Comparison of ENCODE assay signal across 8 cellular contexts in the genomic region with DNA sequence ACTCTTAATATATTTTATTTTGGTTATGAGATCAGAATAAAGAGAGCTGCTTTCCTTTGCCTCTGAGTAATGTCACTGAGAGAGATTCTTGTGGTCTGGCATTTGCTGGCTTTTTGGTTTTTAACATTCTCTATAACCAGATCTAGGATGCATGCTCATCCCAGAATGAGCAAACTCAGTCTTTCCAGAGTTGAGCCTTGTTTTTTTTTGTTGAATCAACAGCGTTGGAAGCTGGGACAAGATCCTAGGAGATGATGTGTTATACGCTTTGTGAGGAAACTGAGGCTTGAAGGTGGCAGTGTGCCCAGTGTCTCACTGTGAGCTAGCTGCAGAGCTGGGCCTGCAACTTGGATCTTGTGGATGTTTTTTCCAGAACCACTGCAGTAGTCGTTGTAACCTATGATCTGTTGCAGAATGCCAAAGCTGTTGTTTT. TPM values are rescaled to one million over a fixed set of nuclear protein-coding genes. Genes with fewer than 3 reads are reported as not detected.
DNase-seq lines count a peak whose midpoint lies in the region; FAIRE-seq and TF ChIP-seq lines count a peak whose summit lies in the region.

No MANE protein-coding gene starts in this region.

- DNase-seq in AG09309 (ENCODE audit: low read depth) (peak; percentile 80), NCI-H226 (peak; percentile 41), dedifferentiated amniotic fluid mesenchymal stem cell (ENCODE audit: extremely low spot score) (peak; percentile 87), myocyte (ENCODE audit: low read depth) (peak; percentile 81), erythroblast (lab: John Stamatoyannopoulos, UW) (no peak), frontal cortex (ENCODE audit: low spot score in 2 of 2) (no peak), COR-L47 (lab: John Stamatoyannopoulos, UW) (no peak)
- no peak for DNase-seq in stimulated activated CD8-positive, alpha-beta memory T cell treated with anti-CD3 and anti-CD28 coated beads, Interleukin-4, amount 100 ng/mL, for 48 hours

- no peak for FAIRE-seq in frontal cortex (lab: Jason Lieb, UNC)

- TF ChIP-seq POLR2A in erythroblast (IDR thresholded peaks at IDR 0.05; ENCODE audit: low read length): no peak

- H3K4me3 ChIP-seq in AG09309 (ENCODE audit: control insufficient read depth, low read depth, low read length): no peak overlapping the region

- no peak for TF ChIP-seq CTCF in AG09309 (IDR thresholded peaks at IDR 0.05; ENCODE audit: control insufficient read depth, insufficient read depth, low read depth, low read length, missing control alignments)

RNA-seq across cellular contexts. Expression of gene MYO1B, which starts 19.5 kb away (rescaled TPM):
- total RNA-seq in myocyte (116 and 125 TPM in 2 replicates), frontal cortex (85.2 TPM)
- 52.7 TPM for polyA plus RNA-seq in myocyte (2012)

Comparison
In these comparisons a context has a peak if more than half of its experiments do, and no peak if none do; other contexts are left out.
1. DNase-seq: peak in AG09309 (single experiment), NCI-H226 (single experiment), dedifferentiated amniotic fluid mesenchymal stem cell (single experiment) and myocyte (single experiment); none in erythroblast (0 of 2), frontal cortex (0 of 2), COR-L47 (single experiment) and stimulated activated CD8-positive, alpha-beta memory T cell treated with anti-CD3 and anti-CD28 coated beads, Interleukin-4, amount 100 ng/mL, for 48 hours (single experiment).